In the genomic region with DNA sequence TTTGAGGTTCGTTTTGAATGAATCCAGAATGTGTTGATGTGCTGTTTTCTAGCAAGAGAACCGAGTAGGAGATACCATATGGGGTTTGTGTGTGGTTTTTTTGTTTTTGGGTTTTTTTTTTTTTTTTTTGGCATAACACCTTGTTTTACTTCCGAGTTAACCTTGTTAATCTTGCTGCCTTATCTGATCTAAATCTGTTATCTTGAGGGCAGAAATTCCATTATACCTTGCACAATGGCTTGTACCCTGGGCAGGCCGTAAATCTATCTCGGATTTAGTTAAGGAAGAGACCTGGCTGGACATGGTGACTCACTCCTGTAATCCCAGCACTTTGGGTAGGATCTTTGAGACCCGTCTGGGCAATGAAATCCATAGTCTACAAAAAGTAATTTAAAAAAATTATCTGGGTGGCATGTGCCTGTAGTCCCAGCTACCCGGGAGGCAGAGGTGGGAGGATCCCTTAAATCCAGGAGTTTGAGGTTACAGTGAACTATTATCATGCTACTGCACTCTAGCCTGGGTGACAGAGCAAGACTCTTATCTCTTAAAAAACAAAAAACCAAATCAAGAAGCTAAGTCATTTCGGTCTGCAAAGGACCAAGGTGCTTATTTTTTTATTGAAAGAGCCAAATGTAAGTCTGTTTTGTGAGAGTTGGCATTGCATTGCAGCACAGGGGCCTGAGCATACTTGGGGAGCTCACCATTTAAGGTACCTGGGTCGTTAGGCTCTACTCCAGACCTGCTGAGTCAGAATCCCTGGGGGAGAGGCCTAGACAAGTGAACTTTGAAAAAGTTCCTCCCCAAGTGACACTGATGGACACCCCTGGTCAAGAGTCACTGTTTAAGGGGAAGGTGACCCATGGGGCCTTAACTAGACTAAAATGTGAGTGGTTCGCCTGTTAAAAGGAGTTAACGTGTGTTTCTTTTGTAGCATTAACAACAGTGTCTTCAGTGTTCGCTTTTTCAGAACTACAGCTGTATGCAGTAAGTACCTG, we compare ENCODE assay signal across 1 cellular context.
TF ChIP-seq lines count a peak whose summit lies in the region.

No MANE protein-coding gene starts in this region.

TF ChIP-seq in K562, 482 proteins besides CTCF, POLR2A, EP300 and RAD21 (continued from another document and continues in another):
- TF ChIP-seq, protein P1, sequence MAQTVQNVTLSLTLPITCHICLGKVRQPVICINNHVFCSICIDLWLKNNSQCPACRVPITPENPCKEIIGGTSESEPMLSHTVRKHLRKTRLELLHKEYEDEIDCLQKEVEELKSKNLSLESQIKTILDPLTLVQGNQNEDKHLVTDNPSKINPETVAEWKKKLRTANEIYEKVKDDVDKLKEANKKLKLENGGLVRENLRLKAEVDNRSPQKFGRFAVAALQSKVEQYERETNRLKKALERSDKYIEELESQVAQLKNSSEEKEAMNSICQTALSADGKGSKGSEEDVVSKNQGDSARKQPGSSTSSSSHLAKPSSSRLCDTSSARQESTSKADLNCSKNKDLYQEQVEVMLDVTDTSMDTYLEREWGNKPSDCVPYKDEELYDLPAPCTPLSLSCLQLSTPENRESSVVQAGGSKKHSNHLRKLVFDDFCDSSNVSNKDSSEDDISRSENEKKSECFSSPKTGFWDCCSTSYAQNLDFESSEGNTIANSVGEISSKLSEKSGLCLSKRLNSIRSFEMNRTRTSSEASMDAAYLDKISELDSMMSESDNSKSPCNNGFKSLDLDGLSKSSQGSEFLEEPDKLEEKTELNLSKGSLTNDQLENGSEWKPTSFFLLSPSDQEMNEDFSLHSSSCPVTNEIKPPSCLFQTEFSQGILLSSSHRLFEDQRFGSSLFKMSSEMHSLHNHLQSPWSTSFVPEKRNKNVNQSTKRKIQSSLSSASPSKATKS (CRISPR knock-in tag; IDR thresholded peaks at IDR 0.05): no peak
- TF ChIP-seq, protein P2, sequence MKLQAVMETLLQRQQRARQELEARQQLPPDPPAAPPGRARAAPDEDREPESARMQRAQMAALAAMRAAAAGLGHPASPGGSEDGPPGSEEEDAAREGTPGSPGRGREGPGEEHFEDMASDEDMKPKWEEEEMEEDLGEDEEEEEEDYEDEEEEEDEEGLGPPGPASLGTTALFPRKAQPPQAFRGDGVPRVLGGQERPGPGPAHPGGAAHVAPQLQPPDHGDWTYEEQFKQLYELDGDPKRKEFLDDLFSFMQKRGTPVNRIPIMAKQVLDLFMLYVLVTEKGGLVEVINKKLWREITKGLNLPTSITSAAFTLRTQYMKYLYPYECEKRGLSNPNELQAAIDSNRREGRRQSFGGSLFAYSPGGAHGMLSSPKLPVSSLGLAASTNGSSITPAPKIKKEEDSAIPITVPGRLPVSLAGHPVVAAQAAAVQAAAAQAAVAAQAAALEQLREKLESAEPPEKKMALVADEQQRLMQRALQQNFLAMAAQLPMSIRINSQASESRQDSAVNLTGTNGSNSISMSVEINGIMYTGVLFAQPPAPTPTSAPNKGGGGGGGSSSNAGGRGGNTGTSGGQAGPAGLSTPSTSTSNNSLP (IDR thresholded peaks at IDR 0.05; ENCODE audit: borderline replicate concordance, low read depth, low read length): peak; percentile 62; the same call in 1 of the 2 replicates
- no peak for TF ChIP-seq DNMT1 (IDR thresholded peaks at IDR 0.05)
- no peak for TF ChIP-seq ZNF146 (CRISPR knock-in tag; IDR thresholded peaks at IDR 0.05; ENCODE audit: unreplicated experiment)
- TF ChIP-seq MCM7 (IDR thresholded peaks at IDR 0.05): no peak
- TF ChIP-seq NCOA2 (IDR thresholded peaks at IDR 0.05; ENCODE audit: partially characterized antibody in 2 of 2): peak in 1 of 2 experiments; percentile 40
- TF ChIP-seq, protein P3, sequence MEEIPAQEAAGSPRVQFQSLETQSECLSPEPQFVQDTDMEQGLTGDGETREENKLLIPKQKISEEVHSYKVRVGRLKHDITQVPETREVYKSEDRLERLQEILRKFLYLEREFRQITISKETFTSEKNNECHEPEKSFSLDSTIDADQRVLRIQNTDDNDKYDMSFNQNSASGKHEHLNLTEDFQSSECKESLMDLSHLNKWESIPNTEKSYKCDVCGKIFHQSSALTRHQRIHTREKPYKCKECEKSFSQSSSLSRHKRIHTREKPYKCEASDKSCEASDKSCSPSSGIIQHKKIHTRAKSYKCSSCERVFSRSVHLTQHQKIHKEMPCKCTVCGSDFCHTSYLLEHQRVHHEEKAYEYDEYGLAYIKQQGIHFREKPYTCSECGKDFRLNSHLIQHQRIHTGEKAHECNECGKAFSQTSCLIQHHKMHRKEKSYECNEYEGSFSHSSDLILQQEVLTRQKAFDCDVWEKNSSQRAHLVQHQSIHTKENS (CRISPR knock-in tag; IDR thresholded peaks at IDR 0.05): no peak
- no peak for TF ChIP-seq RBFOX2 (IDR thresholded peaks at IDR 0.05; ENCODE audit: low read depth, low read length)
- TF ChIP-seq ZNF764 (CRISPR knock-in tag; IDR thresholded peaks at IDR 0.05; ENCODE audit: low read depth): no peak
- TF ChIP-seq EZH2 (IDR thresholded peaks at IDR 0.05; ENCODE audit: borderline replicate concordance, low read depth, low read length): no peak
- no peak; the same call in 1 of the 2 replicates for TF ChIP-seq MBD2 (IDR thresholded peaks at IDR 0.05; ENCODE audit: borderline replicate concordance, low read depth)
- TF ChIP-seq, protein P4, sequence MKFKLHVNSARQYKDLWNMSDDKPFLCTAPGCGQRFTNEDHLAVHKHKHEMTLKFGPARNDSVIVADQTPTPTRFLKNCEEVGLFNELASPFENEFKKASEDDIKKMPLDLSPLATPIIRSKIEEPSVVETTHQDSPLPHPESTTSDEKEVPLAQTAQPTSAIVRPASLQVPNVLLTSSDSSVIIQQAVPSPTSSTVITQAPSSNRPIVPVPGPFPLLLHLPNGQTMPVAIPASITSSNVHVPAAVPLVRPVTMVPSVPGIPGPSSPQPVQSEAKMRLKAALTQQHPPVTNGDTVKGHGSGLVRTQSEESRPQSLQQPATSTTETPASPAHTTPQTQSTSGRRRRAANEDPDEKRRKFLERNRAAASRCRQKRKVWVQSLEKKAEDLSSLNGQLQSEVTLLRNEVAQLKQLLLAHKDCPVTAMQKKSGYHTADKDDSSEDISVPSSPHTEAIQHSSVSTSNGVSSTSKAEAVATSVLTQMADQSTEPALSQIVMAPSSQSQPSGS (CRISPR knock-in tag; IDR thresholded peaks at IDR 0.05): no peak
- no peak for TF ChIP-seq NONO (IDR thresholded peaks at IDR 0.05; ENCODE audit: low read depth in 2 of 2, low read length in 1 of 2)
- TF ChIP-seq POLR2G (IDR thresholded peaks at IDR 0.05; ENCODE audit: low read depth, low read length): no peak
- no peak for TF ChIP-seq ZFP36 (IDR thresholded peaks at IDR 0.05; ENCODE audit: low read depth, low read length, partially characterized antibody)
- no peak for TF ChIP-seq SRSF7 (optimal IDR thresholded peaks at IDR 0.05; ENCODE audit: low read depth, low read length)
- TF ChIP-seq ZNF316 (IDR thresholded peaks at IDR 0.05): peak; percentile 84
- TF ChIP-seq, protein P5, sequence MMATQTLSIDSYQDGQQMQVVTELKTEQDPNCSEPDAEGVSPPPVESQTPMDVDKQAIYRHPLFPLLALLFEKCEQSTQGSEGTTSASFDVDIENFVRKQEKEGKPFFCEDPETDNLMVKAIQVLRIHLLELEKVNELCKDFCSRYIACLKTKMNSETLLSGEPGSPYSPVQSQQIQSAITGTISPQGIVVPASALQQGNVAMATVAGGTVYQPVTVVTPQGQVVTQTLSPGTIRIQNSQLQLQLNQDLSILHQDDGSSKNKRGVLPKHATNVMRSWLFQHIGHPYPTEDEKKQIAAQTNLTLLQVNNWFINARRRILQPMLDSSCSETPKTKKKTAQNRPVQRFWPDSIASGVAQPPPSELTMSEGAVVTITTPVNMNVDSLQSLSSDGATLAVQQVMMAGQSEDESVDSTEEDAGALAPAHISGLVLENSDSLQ (IDR thresholded peaks at IDR 0.05): peak; percentile 87
- peak in 1 of 2 experiments; percentile 75; a peak in 2 of 4 replicates for TF ChIP-seq HDAC1 (IDR thresholded peaks at IDR 0.05)
- TF ChIP-seq NEUROD1 (IDR thresholded peaks at IDR 0.05; ENCODE audit: borderline replicate concordance, low read depth, low read length, partially characterized antibody): peak; percentile 44
- TF ChIP-seq PCBP2 (IDR thresholded peaks at IDR 0.05; ENCODE audit: low read depth, low read length, poor library complexity, severe bottlenecking): no peak
- no peak for TF ChIP-seq CAMTA2 (CRISPR knock-in tag; conservative IDR thresholded peaks at IDR 0.05)
- no peak for TF ChIP-seq ZNF253 (CRISPR knock-in tag; conservative IDR thresholded peaks at IDR 0.05)
- TF ChIP-seq ZNF408 (CRISPR knock-in tag; IDR thresholded peaks at IDR 0.05; ENCODE audit: low read depth): no peak
- no peak for TF ChIP-seq TFAM (CRISPR knock-in tag; conservative IDR thresholded peaks at IDR 0.05)
- no peak for TF ChIP-seq ZNF12 (CRISPR knock-in tag; IDR thresholded peaks at IDR 0.05)
- TF ChIP-seq, protein P6, sequence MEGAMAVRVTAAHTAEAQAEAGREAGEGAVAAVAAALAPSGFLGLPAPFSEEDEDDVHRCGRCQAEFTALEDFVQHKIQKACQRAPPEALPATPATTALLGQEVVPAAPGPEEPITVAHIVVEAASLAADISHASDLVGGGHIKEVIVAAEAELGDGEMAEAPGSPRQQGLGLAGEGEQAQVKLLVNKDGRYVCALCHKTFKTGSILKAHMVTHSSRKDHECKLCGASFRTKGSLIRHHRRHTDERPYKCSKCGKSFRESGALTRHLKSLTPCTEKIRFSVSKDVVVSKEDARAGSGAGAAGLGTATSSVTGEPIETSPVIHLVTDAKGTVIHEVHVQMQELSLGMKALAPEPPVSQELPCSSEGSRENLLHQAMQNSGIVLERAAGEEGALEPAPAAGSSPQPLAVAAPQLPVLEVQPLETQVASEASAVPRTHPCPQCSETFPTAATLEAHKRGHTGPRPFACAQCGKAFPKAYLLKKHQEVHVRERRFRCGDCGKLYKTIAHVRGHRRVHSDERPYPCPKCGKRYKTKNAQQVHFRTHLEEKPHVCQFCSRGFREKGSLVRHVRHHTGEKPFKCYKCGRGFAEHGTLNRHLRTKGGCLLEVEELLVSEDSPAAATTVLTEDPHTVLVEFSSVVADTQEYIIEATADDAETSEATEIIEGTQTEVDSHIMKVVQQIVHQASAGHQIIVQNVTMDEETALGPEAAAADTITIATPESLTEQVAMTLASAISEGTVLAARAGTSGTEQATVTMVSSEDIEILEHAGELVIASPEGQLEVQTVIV (CRISPR knock-in tag; IDR thresholded peaks at IDR 0.05; ENCODE audit: borderline replicate concordance): no peak
- TF ChIP-seq RBM39 (optimal IDR thresholded peaks at IDR 0.05; ENCODE audit: low read depth, low read length): no peak
- no peak for TF ChIP-seq NFE2L1 (tag; IDR thresholded peaks at IDR 0.05; ENCODE audit: borderline replicate concordance, low read depth)
- no peak for TF ChIP-seq GABPB1 (CRISPR knock-in tag; IDR thresholded peaks at IDR 0.05)
- TF ChIP-seq, protein P7, sequence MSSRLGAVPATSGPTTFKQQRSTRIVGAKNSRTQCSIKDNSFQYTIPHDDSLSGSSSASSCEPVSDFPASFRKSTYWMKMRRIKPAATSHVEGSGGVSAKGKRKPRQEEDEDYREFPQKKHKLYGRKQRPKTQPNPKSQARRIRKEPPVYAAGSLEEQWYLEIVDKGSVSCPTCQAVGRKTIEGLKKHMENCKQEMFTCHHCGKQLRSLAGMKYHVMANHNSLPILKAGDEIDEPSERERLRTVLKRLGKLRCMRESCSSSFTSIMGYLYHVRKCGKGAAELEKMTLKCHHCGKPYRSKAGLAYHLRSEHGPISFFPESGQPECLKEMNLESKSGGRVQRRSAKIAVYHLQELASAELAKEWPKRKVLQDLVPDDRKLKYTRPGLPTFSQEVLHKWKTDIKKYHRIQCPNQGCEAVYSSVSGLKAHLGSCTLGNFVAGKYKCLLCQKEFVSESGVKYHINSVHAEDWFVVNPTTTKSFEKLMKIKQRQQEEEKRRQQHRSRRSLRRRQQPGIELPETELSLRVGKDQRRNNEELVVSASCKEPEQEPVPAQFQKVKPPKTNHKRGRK (tag; IDR thresholded peaks at IDR 0.05): no peak
- no peak for TF ChIP-seq PRPF4 (IDR thresholded peaks at IDR 0.05; ENCODE audit: insufficient read depth, low read depth, low read length, poor library complexity, severe bottlenecking)
- TF ChIP-seq, protein P8, sequence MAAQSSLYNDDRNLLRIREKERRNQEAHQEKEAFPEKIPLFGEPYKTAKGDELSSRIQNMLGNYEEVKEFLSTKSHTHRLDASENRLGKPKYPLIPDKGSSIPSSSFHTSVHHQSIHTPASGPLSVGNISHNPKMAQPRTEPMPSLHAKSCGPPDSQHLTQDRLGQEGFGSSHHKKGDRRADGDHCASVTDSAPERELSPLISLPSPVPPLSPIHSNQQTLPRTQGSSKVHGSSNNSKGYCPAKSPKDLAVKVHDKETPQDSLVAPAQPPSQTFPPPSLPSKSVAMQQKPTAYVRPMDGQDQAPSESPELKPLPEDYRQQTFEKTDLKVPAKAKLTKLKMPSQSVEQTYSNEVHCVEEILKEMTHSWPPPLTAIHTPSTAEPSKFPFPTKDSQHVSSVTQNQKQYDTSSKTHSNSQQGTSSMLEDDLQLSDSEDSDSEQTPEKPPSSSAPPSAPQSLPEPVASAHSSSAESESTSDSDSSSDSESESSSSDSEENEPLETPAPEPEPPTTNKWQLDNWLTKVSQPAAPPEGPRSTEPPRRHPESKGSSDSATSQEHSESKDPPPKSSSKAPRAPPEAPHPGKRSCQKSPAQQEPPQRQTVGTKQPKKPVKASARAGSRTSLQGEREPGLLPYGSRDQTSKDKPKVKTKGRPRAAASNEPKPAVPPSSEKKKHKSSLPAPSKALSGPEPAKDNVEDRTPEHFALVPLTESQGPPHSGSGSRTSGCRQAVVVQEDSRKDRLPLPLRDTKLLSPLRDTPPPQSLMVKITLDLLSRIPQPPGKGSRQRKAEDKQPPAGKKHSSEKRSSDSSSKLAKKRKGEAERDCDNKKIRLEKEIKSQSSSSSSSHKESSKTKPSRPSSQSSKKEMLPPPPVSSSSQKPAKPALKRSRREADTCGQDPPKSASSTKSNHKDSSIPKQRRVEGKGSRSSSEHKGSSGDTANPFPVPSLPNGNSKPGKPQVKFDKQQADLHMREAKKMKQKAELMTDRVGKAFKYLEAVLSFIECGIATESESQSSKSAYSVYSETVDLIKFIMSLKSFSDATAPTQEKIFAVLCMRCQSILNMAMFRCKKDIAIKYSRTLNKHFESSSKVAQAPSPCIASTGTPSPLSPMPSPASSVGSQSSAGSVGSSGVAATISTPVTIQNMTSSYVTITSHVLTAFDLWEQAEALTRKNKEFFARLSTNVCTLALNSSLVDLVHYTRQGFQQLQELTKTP (IDR thresholded peaks at IDR 0.05; ENCODE audit: low read depth in 1 of 2, partially characterized antibody in 2 of 2): peak in 1 of 2 experiments; percentile 49
- no peak for TF ChIP-seq NR3C1 (CRISPR knock-in tag; IDR thresholded peaks at IDR 0.05)
- no peak for TF ChIP-seq SIRT6 (IDR thresholded peaks at IDR 0.05; ENCODE audit: low read depth, low read length)
- TF ChIP-seq FOSL1 (tag; conservative IDR thresholded peaks at IDR 0.05): peak; percentile 84
- no peak for TF ChIP-seq PYGO2 (tag; IDR thresholded peaks at IDR 0.05)
- TF ChIP-seq, protein P9, sequence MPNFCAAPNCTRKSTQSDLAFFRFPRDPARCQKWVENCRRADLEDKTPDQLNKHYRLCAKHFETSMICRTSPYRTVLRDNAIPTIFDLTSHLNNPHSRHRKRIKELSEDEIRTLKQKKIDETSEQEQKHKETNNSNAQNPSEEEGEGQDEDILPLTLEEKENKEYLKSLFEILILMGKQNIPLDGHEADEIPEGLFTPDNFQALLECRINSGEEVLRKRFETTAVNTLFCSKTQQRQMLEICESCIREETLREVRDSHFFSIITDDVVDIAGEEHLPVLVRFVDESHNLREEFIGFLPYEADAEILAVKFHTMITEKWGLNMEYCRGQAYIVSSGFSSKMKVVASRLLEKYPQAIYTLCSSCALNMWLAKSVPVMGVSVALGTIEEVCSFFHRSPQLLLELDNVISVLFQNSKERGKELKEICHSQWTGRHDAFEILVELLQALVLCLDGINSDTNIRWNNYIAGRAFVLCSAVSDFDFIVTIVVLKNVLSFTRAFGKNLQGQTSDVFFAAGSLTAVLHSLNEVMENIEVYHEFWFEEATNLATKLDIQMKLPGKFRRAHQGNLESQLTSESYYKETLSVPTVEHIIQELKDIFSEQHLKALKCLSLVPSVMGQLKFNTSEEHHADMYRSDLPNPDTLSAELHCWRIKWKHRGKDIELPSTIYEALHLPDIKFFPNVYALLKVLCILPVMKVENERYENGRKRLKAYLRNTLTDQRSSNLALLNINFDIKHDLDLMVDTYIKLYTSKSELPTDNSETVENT (CRISPR knock-in tag; IDR thresholded peaks at IDR 0.05): no peak
